In the genomic region with DNA sequence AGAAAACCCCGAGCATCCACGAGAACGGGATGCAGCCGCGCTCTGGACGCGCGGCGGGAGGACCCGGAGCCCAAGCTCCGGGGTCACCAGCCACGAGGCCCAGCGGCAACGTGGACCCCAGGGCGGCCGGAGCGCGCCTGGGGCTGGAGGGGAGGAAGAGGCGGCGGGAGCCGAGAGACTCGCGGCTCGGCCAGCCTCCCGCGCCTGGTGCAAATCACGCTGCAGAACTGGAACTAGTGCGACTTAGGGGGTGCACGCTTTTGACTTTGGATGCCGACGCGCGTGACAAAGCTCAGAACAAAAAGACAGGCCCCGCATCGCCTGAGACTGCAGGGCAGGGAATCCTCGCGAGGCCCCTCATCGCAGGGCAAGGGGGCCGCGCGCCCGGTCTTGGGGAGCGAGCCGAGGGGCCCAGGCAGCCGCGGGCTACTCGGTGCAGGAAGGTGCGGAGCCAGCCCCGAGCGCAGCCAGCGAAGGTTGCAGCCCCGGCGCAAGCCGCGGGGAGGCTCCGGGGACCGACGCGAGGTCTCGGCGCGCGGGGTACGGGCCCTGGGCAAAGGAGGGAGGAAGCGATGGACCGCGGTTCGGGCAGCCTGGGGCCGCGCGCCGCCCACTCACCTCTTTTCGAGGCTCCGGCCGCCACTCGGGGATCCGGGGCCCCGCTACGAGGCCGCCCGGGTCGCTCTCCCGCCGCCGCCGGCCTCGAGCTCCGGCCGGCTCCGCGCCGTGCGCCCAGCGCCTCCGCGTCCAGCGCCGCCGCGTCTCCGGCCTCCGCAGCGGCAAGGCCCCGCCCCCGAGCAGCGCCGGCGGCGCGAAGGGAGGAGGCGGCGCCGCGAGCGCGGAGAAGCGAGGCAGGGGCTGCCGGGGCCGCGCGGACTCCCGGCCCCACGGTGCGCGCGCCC, we compare ENCODE assay signal across 8 cellular contexts. TPM values are rescaled to one million over a fixed set of nuclear protein-coding genes. Genes with fewer than 3 reads are reported as not detected.
A peak's percentile ranks its signal among the peaks of the same experiment; 100 is the strongest.
DNase-seq lines count a peak whose midpoint lies in the region; ATAC-seq and TF ChIP-seq lines count a peak whose summit lies in the region.

A gene with protein sequence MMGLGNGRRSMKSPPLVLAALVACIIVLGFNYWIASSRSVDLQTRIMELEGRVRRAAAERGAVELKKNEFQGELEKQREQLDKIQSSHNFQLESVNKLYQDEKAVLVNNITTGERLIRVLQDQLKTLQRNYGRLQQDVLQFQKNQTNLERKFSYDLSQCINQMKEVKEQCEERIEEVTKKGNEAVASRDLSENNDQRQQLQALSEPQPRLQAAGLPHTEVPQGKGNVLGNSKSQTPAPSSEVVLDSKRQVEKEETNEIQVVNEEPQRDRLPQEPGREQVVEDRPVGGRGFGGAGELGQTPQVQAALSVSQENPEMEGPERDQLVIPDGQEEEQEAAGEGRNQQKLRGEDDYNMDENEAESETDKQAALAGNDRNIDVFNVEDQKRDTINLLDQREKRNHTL (minus strand): TSS at position 766 of the 902 bp plus-strand sequence. CDS start 20,238 bp downstream, outside the sequence.

- TF ChIP-seq CTCF in AG10803 (conservative IDR thresholded peaks at IDR 0.05; ENCODE audit: low read length) (no peak), vagina (IDR thresholded peaks at IDR 0.05) (no peak)

- H3K36me3 Mint-ChIP-seq in activated T-cell treated with anti-CD3 and anti-CD28 coated beads, Interleukin-2, amount 50 U/mL, for 4 hours (ENCODE audit: insufficient read depth): no peaks in the 10 kb centered on the region
- no peaks in the 10 kb centered on the region for H3K36me3 Mint-ChIP-seq in natural killer cell treated with Interleukin-12 subunit alpha and Interleukin-12 subunit beta and Interleukin-15 and Interleukin-18, amount 100 ng/mL, for 72 hours

- no peaks in the 10 kb centered on the region for H3K36me3 ChIP-seq in vagina

- H3K4me1 Mint-ChIP-seq in activated T-cell treated with anti-CD3 and anti-CD28 coated beads, Interleukin-2, amount 50 U/mL, for 4 hours (ENCODE audit: low read depth): peaks cover 9% of the 10 kb centered on the region
- H3K4me1 Mint-ChIP-seq in natural killer cell treated with Interleukin-12 subunit alpha and Interleukin-12 subunit beta and Interleukin-15 and Interleukin-18, amount 100 ng/mL, for 72 hours (ENCODE audit: low read depth in 2 of 2): peaks cover 13 to 20% of the 10 kb centered on the region in 2 donors

- H3K4me3 Mint-ChIP-seq in activated T-cell treated with anti-CD3 and anti-CD28 coated beads, Interleukin-2, amount 50 U/mL, for 4 hours: peak within 1 kb of the TSS; percentile 87
- H3K4me3 Mint-ChIP-seq in natural killer cell treated with Interleukin-12 subunit alpha and Interleukin-12 subunit beta and Interleukin-15 and Interleukin-18, amount 100 ng/mL, for 72 hours: peak within 1 kb of the TSS; percentile 88

- intact Hi-C loops in vagina (cut with DNase I): no loop called here

- H3K27me3 ChIP-seq in vagina: no peaks in the 10 kb centered on the region

- H3K27me3 Mint-ChIP-seq in activated T-cell treated with anti-CD3 and anti-CD28 coated beads, Interleukin-2, amount 50 U/mL, for 4 hours (ENCODE audit: low read depth): peaks cover 34% of the 10 kb centered on the region
- H3K27me3 Mint-ChIP-seq in natural killer cell treated with Interleukin-12 subunit alpha and Interleukin-12 subunit beta and Interleukin-15 and Interleukin-18, amount 100 ng/mL, for 72 hours: peaks cover 22 to 25% of the 10 kb centered on the region in 2 donors

- H3K27ac ChIP-seq in vagina: peak within 1 kb of the TSS; percentile 88

- H3K4me1 ChIP-seq in vagina: peaks cover 15% of the 10 kb centered on the region

- no peaks in the 10 kb centered on the region for H3K9me3 ChIP-seq in vagina

- H3K27ac Mint-ChIP-seq in natural killer cell treated with Interleukin-12 subunit alpha and Interleukin-12 subunit beta and Interleukin-15 and Interleukin-18, amount 100 ng/mL, for 72 hours: peak within 1 kb of the TSS; percentile 58 to 76

- no peaks in the 10 kb centered on the region for H3K9me3 Mint-ChIP-seq in activated T-cell treated with anti-CD3 and anti-CD28 coated beads, Interleukin-2, amount 50 U/mL, for 4 hours
- no peaks in the 10 kb centered on the region for H3K9me3 Mint-ChIP-seq in natural killer cell treated with Interleukin-12 subunit alpha and Interleukin-12 subunit beta and Interleukin-15 and Interleukin-18, amount 100 ng/mL, for 72 hours

- ATAC-seq in GM18519 (IDR thresholded peaks at IDR 0.05; ENCODE audit: low FRiP score, unreplicated experiment): peak; percentile 59
- ATAC-seq in HG02970 (IDR thresholded peaks at IDR 0.05; ENCODE audit: low FRiP score, unreplicated experiment): peak; percentile 81
- peak; percentile 81 for ATAC-seq in activated T-cell treated with anti-CD3 and anti-CD28 coated beads, Interleukin-2, amount 50 U/mL, for 4 hours
- peak; percentile 88 to 94 for ATAC-seq in natural killer cell treated with Interleukin-12 subunit alpha and Interleukin-12 subunit beta and Interleukin-15 and Interleukin-18, amount 100 ng/mL, for 72 hours

- no peak for TF ChIP-seq POLR2A in vagina (IDR thresholded peaks at IDR 0.05)

- peak; percentile 62 for DNase-seq in AG10803 (ENCODE audit: low read depth)
- peak; percentile 23 for DNase-seq in NCI-H2196 treated with DMSO at 0.1 percent for 48 hours (lab: John Stamatoyannopoulos, UW; ENCODE audit: unreplicated experiment)
- DNase-seq in activated T-cell treated with anti-CD3 and anti-CD28 coated beads, Interleukin-2, amount 50 U/mL, for 4 hours: peak; percentile 8
- peak; percentile 26 for DNase-seq in fibroblast of the conjunctiva (ENCODE audit: low read depth)
- peak; percentile 70 for DNase-seq in natural killer cell treated with Interleukin-12 subunit alpha and Interleukin-12 subunit beta and Interleukin-15 and Interleukin-18, amount 100 ng/mL, for 72 hours (ENCODE audit: low spot score)
- no peak for DNase-seq in vagina (ENCODE audit: extremely low spot score in 2 of 2)

- peak within 1 kb of the TSS; percentile 72 for H3K4me3 ChIP-seq in AG10803 (ENCODE audit: low read length)
- H3K4me3 ChIP-seq in vagina: peak within 1 kb of the TSS; percentile 59 to 88

RNA-seq across cellular contexts. Expression of the gene that starts here (rescaled TPM):
- total RNA-seq in activated T-cell treated with anti-CD3 and anti-CD28 coated beads, Interleukin-2, amount 50 U/mL, for 4 hours: 1 to 10 TPM; 1.5 to 2.7 (median 1.9) TPM
- total RNA-seq in natural killer cell treated with Interleukin-12 subunit alpha and Interleukin-12 subunit beta and Interleukin-15 and Interleukin-18, amount 100 ng/mL, for 72 hours: 10 to 100 TPM in 1 of 2 donors, 1 to 10 TPM in 1; 3.6 to 20.5 TPM
- 14.7 TPM for total RNA-seq in vagina

Comparison
In these comparisons a context has a peak if more than half of its experiments do, and no peak if none do; other contexts are left out.
1. DNase-seq: peak in AG10803 (single experiment), NCI-H2196 treated with DMSO at 0.1 percent for 48 hours (single experiment), activated T-cell treated with anti-CD3 and anti-CD28 coated beads, Interleukin-2, amount 50 U/mL, for 4 hours (single experiment), fibroblast of the conjunctiva (single experiment) and natural killer cell treated with Interleukin-12 subunit alpha and Interleukin-12 subunit beta and Interleukin-15 and Interleukin-18, amount 100 ng/mL, for 72 hours (single experiment); none in vagina (0 of 2).
2. Peak in every context shown above with its lines, with median percentiles within 50 percentile points of each other: ATAC-seq.